ENCODE assay signal across 9 cellular contexts in genomic region chr12:96034631-96035282, GRCh38. TPM values are rescaled to one million over a fixed set of nuclear protein-coding genes. Genes with fewer than 3 reads are reported as not detected.
DNase-seq lines count a peak whose midpoint lies in the region; ATAC-seq and TF ChIP-seq lines count a peak whose summit lies in the region.
"Had no signal": no experiment of that assay in that cellular context is flagged by ENCODE, and none has a peak within 500 bp of the region (broad histone marks: within the 10 kb centered on the region; RNA-seq: fewer than 3 reads in every experiment).

No MANE protein-coding gene starts in this region.

- H4K20me1 ChIP-seq in PC-3 (ENCODE audit: low read length), result no peaks in the 10 kb centered on the region

- H3K27me3 ChIP-seq in PC-3 (ENCODE audit: low read length) (no peaks in the 10 kb centered on the region), esophagus squamous epithelium (no peaks in the 10 kb centered on the region)

- no peak for TF ChIP-seq CTCF in PC-3 (conservative IDR thresholded peaks at IDR 0.05; ENCODE audit: low read depth, low read length)
- no peak for TF ChIP-seq CTCF in esophagus squamous epithelium (IDR thresholded peaks at IDR 0.05)
- no peak for TF ChIP-seq CTCF in nephron progenitor cell (IDR thresholded peaks at IDR 0.05)

- H3K27ac ChIP-seq in PC-3 (ENCODE audit: low read length) (0 out of 2 replicates have a peak overlapping the region, but pooled peaks have one; percentile 15), esophagus squamous epithelium (peak overlapping the region; percentile 76 to 92 (median 88))

- H3K9me3 ChIP-seq in PC-3 (ENCODE audit: low read length), result no peaks in the 10 kb centered on the region
- H3K9me3 ChIP-seq in esophagus squamous epithelium, result no peaks in the 10 kb centered on the region

- intact Hi-C loops in PC-3 (cut with micrococcal nuclease), result loop anchor here (1.0 kb wide), 1 partner anchor 13 kb away; no protein-coding TSS in a partner anchor
- intact Hi-C loops in esophagus squamous epithelium (cut with DNase I), result no loop called here

- peaks cover 39% of the 10 kb centered on the region for H3K79me2 ChIP-seq in PC-3 (ENCODE audit: low read length)

- no peaks in the 10 kb centered on the region for H3K9me3 Mint-ChIP-seq in nephron progenitor cell

- ATAC-seq in HG02571 (IDR thresholded peaks at IDR 0.05; ENCODE audit: unreplicated experiment), result peak; percentile 9
- ATAC-seq in PC-3, result peak; percentile 23
- ATAC-seq in HG02852 (IDR thresholded peaks at IDR 0.05; ENCODE audit: unreplicated experiment), result no peak

- CTCF ChIA-PET in PC-3 (lab: Charles Lee), result no interaction called here

- H3K9ac ChIP-seq in PC-3 (ENCODE audit: low read length), result peak overlapping the region; percentile 65

- H3K36me3 ChIP-seq in PC-3 (ENCODE audit: low read depth, low read length) (no peaks in the 10 kb centered on the region), esophagus squamous epithelium (no peaks in the 10 kb centered on the region)

- no TSS peak for BruUV-seq in PC-3 (replicated peaks; lab: Mats Ljungman, UMichigan)

- no peaks in the 10 kb centered on the region for H3K9me2 ChIP-seq in PC-3 (replicated peaks; ENCODE audit: low read length)

- POLR2A ChIA-PET in PC-3 (lab: Charles Lee; ENCODE audit: unreplicated experiment), result no interaction called here

- peak overlapping the region; percentile 85 for H3K4me2 ChIP-seq in PC-3 (ENCODE audit: low read length)

- no peak overlapping the region for H3K27ac Mint-ChIP-seq in nephron progenitor cell
- H3K27ac Mint-ChIP-seq: activated naive CD8-positive, alpha-beta T cell had no signal

- no peaks in the 10 kb centered on the region for H3F3A ChIP-seq in PC-3 (ENCODE audit: low read length, unreplicated experiment)

- H3K27me3 Mint-ChIP-seq in nephron progenitor cell (ENCODE audit: low read depth, poor library complexity), result peaks cover under 1% of the 10 kb centered on the region
- H3K27me3 Mint-ChIP-seq: activated naive CD8-positive, alpha-beta T cell had no signal

- H3K4me1 Mint-ChIP-seq in nephron progenitor cell, result peaks cover 4% of the 10 kb centered on the region

- H3K4me1 ChIP-seq in PC-3 (ENCODE audit: insufficient read depth, low read length), result peaks cover 27% of the 10 kb centered on the region
- H3K4me1 ChIP-seq in esophagus squamous epithelium, result peaks cover 0 to 36% (median 22%) of the 10 kb centered on the region in 3 donors

- WGBS in esophagus squamous epithelium, 2 donors, result 1 to 4% methylated on average over 19 to 25 of the region's 25 CpGs

- no peak overlapping the region for H3K4me3 Mint-ChIP-seq in nephron progenitor cell
- H3K4me3 Mint-ChIP-seq: activated naive CD8-positive, alpha-beta T cell had no signal

- peaks cover 4% of the 10 kb centered on the region for H3K36me3 Mint-ChIP-seq in nephron progenitor cell (ENCODE audit: low read depth)

- H3K4me3 ChIP-seq in PC-3 (ENCODE audit: low read length) (peak overlapping the region; percentile 91), esophagus squamous epithelium (peak overlapping the region; percentile 51 to 98 (median 76))

- peak overlapping the region; percentile 89 for H2AFZ ChIP-seq in PC-3 (ENCODE audit: low read length)

- DNase-seq in NCI-H2171 treated with DMSO at 0.1 percent for 48 hours (lab: John Stamatoyannopoulos, UW) (peak; percentile 12), NCI-H2171 (lab: John Stamatoyannopoulos, UW) (no peak), PC-3 (peak; percentile 41), esophagus squamous epithelium (lab: John Stamatoyannopoulos, UW) (no peak), nephron progenitor cell (peak; percentile 50), middle frontal gyrus (ENCODE audit: extremely low spot score, low spot score) (no peak)

- no peak for TF ChIP-seq POLR2A in esophagus squamous epithelium (IDR thresholded peaks at IDR 0.05)

RNA-seq across cellular contexts. Expression of gene LTA4H, which starts 0.6 kb away (rescaled TPM):
- total RNA-seq in PC-3 (2014; rRNA removed), result 53.5 and 58.4 TPM in 2 replicates
- 100 to 1,000 TPM; 105 to 235 (median 123) TPM for total RNA-seq in esophagus squamous epithelium

RNA-seq across cellular contexts. Expression of gene HAL, which starts 38.6 kb away (rescaled TPM):
- 0.23 and 1.5 TPM in 2 replicates for total RNA-seq in PC-3 (2014; rRNA removed)
- 1 to 10 TPM in 1 of 4 donors, under 1 TPM in 3; 0.21 to 2.2 (median 0.32) TPM for total RNA-seq in esophagus squamous epithelium

Comparison
In these comparisons a context has a peak if more than half of its experiments do, and no peak if none do; other contexts are left out.
1. DNase-seq: peak in NCI-H2171 treated with DMSO at 0.1 percent for 48 hours (single experiment), PC-3 (single experiment) and nephron progenitor cell (single experiment); none in NCI-H2171 (single experiment), esophagus squamous epithelium (single experiment) and middle frontal gyrus (single experiment).